Comparison of ENCODE assay signal across 28 cellular contexts in genomic region chr2:46045888-46046287, GRCh38.
A peak's percentile ranks its signal among the peaks of the same experiment; 100 is the strongest.
DNase-seq lines count a peak whose midpoint lies in the region; ATAC-seq and TF ChIP-seq lines count a peak whose summit lies in the region.
"Had no signal": no experiment of that assay in that cellular context is flagged by ENCODE, and none has a peak within 500 bp of the region (broad histone marks: within the 10 kb centered on the region; RNA-seq: fewer than 3 reads in every experiment).

No MANE protein-coding gene starts in this region.

- no peak for TF ChIP-seq EP300 in SK-N-SH (IDR thresholded peaks at IDR 0.05; ENCODE audit: borderline replicate concordance in 1 of 2, low read depth in 1 of 2, low read length in 1 of 2)
- TF ChIP-seq EP300 in upper lobe of left lung (IDR thresholded peaks at IDR 0.05): no peak

- peaks cover 0 to 19% of the 10 kb centered on the region in 2 experiments; a peak in 1 of 4 replicates for H3K4me1 ChIP-seq in SK-N-SH (ENCODE audit: control insufficient read depth in 1 of 2, insufficient read depth in 2 of 2, low read depth in 1 of 2, low read length in 1 of 2)
- peaks cover 0 to 5% of the 10 kb centered on the region in 2 donors for H3K4me1 ChIP-seq in lung (ENCODE audit: control insufficient read depth in 2 of 2, insufficient read depth in 2 of 2, low read length in 2 of 2)
- peaks cover 11 to 34% (median 25%) of the 10 kb centered on the region in 4 donors for H3K4me1 ChIP-seq in upper lobe of left lung
- H3K4me1 ChIP-seq: Peyer's patch, suprapubic skin had no signal

- H3K9me3 ChIP-seq in SK-N-SH: no peaks in the 10 kb centered on the region
- H3K9me3 ChIP-seq in lung (ENCODE audit: control insufficient read depth in 2 of 2, insufficient read depth in 1 of 2, low read length in 1 of 2): no peaks in the 10 kb centered on the region
- H3K9me3 ChIP-seq in upper lobe of left lung: no peaks in the 10 kb centered on the region
- H3K9me3 ChIP-seq: esophagus squamous epithelium, heart left ventricle, Peyer's patch, suprapubic skin had no signal

- H3K27ac ChIP-seq in SK-N-SH (ENCODE audit: low read depth in 2 of 2, low read length in 1 of 2) (no peak overlapping the region; a peak in 1 of 4 replicates), lung (ENCODE audit: low read depth in 1 of 2, low read length in 1 of 2) (peak overlapping the region in 1 of 2 donors; percentile 2), upper lobe of left lung (peak overlapping the region; percentile 40 to 75 (median 60))
- H3K27ac ChIP-seq: 22Rv1, C4-2B, cardiac muscle cell, esophagus squamous epithelium, Peyer's patch, suprapubic skin, VCaP had no signal

- no peak overlapping the region for H3K9ac ChIP-seq in SK-N-SH

- H3K27ac Mint-ChIP-seq in natural killer cell treated with Interleukin-12 subunit alpha and Interleukin-12 subunit beta and Interleukin-15 and Interleukin-18, amount 100 ng/mL, for 72 hours: peak overlapping the region in 1 of 2 donors; percentile 12
- H3K27ac Mint-ChIP-seq in natural killer cell: no peak overlapping the region
- H3K27ac Mint-ChIP-seq: activated CD4-positive, alpha-beta T cell treated with anti-CD3 and anti-CD28 coated beads, Interleukin-2, amount 10 ng/mL, durations not matched to agents 24 days and 14 days; stimulated activated naive B cell treated with anti-CD40 and anti-IgM and Interleukin-4, amounts not matched to agents 10 μg/mL and 1 μg/mL and 100 μg/mL, for 72 hours had no signal

- no peaks in the 10 kb centered on the region for H3K9me2 ChIP-seq in SK-N-SH

- no peaks in the 10 kb centered on the region for H3K27me3 ChIP-seq in SK-N-SH (ENCODE audit: insufficient read depth)
- H3K27me3 ChIP-seq in lung (ENCODE audit: control insufficient read depth, insufficient read depth): no peaks in the 10 kb centered on the region
- no peaks in the 10 kb centered on the region for H3K27me3 ChIP-seq in upper lobe of left lung
- H3K27me3 ChIP-seq: cardiac muscle cell, esophagus squamous epithelium, heart left ventricle, Peyer's patch, suprapubic skin had no signal

- H3K36me3 Mint-ChIP-seq in natural killer cell treated with Interleukin-12 subunit alpha and Interleukin-12 subunit beta and Interleukin-15 and Interleukin-18, amount 100 ng/mL, for 72 hours: no peaks in the 10 kb centered on the region
- no peaks in the 10 kb centered on the region for H3K36me3 Mint-ChIP-seq in natural killer cell

- H3K79me2 ChIP-seq in SK-N-SH (ENCODE audit: insufficient read depth): no peaks in the 10 kb centered on the region

- no peak for DNase-seq in SK-N-SH
- no peak for DNase-seq in natural killer cell treated with Interleukin-12 subunit alpha and Interleukin-12 subunit beta and Interleukin-15 and Interleukin-18, amount 100 ng/mL, for 72 hours (ENCODE audit: low spot score)
- DNase-seq in natural killer cell: no peak
- DNase-seq in lung (ENCODE audit: low spot score): no peak
- no peak for DNase-seq in upper lobe of left lung
- DNase-seq in NCI-H1417 treated with DMSO at 0.1 percent for 48 hours (lab: John Stamatoyannopoulos, UW): no peak
- DNase-seq in KG1 (lab: John Stamatoyannopoulos, UW): no peak
- DNase-seq: activated CD4-positive, alpha-beta T cell treated with anti-CD3 and anti-CD28 coated beads, Interleukin-2, amount 10 ng/mL, durations not matched to agents 24 days and 14 days; COR-L47; cortex of kidney; esophagus squamous epithelium; foreskin melanocyte; H7; heart left ventricle; islet precursor cell; midbrain; naive thymus-derived CD8-positive, alpha-beta T cell; Peyer's patch; SHP77 treated with DMSO at 0.1 percent for 48 hours; stimulated activated CD4-positive, alpha-beta T cell treated with anti-CD3 and anti-CD28 coated beads, Interleukin-15, amount 100 ng/mL, for 24 hours; stimulated activated naive B cell treated with anti-CD40 and anti-IgM and Interleukin-4, amounts not matched to agents 10 μg/mL and 1 μg/mL and 100 μg/mL, for 72 hours; SW 1271 had no signal

- ATAC-seq in SK-N-SH treated with all-trans-retinoic acid at 6 μM for 48 hours (no peak), natural killer cell (no peak), lung (ENCODE audit: insufficient read depth, low FRiP score) (peak; percentile 17), upper lobe of left lung (ENCODE audit: low FRiP score in 2 of 2) (no peak)
- ATAC-seq in natural killer cell treated with Interleukin-12 subunit alpha and Interleukin-12 subunit beta and Interleukin-15 and Interleukin-18, amount 100 ng/mL, for 72 hours: peak; percentile 11 to 13
- ATAC-seq: naive thymus-derived CD8-positive, alpha-beta T cell; stimulated activated naive B cell treated with anti-CD40 and anti-IgM and Interleukin-4, amounts not matched to agents 10 μg/mL and 1 μg/mL and 100 μg/mL, for 72 hours had no signal

- peaks cover 0 to 6% of the 10 kb centered on the region in 2 donors for H3K4me1 Mint-ChIP-seq in natural killer cell treated with Interleukin-12 subunit alpha and Interleukin-12 subunit beta and Interleukin-15 and Interleukin-18, amount 100 ng/mL, for 72 hours (ENCODE audit: low read depth in 2 of 2)
- H3K4me1 Mint-ChIP-seq in natural killer cell: no peaks in the 10 kb centered on the region
- H3K4me1 Mint-ChIP-seq: naive thymus-derived CD8-positive, alpha-beta T cell had no signal

- H3K4me3 Mint-ChIP-seq in natural killer cell treated with Interleukin-12 subunit alpha and Interleukin-12 subunit beta and Interleukin-15 and Interleukin-18, amount 100 ng/mL, for 72 hours: no peak overlapping the region
- no peak overlapping the region for H3K4me3 Mint-ChIP-seq in natural killer cell
- H3K4me3 Mint-ChIP-seq: activated CD4-positive, alpha-beta T cell treated with anti-CD3 and anti-CD28 coated beads, Interleukin-2, amount 10 ng/mL, durations not matched to agents 24 days and 14 days; naive thymus-derived CD8-positive, alpha-beta T cell; stimulated activated naive B cell treated with anti-CD40 and anti-IgM and Interleukin-4, amounts not matched to agents 10 μg/mL and 1 μg/mL and 100 μg/mL, for 72 hours had no signal

- no peak overlapping the region for H2AFZ ChIP-seq in SK-N-SH (ENCODE audit: low read depth)

- H3K4me3 ChIP-seq in SK-N-SH (ENCODE audit: low read depth in 2 of 2, low read length in 1 of 2) (no peak overlapping the region), lung (no peak overlapping the region), upper lobe of left lung (no peak overlapping the region)
- H3K4me3 ChIP-seq: cardiac muscle cell, esophagus squamous epithelium, heart left ventricle, Peyer's patch, suprapubic skin had no signal

- H3F3A ChIP-seq in SK-N-SH (replicated peaks; ENCODE audit: insufficient read depth): no peaks in the 10 kb centered on the region

- TF ChIP-seq RAD21 in SK-N-SH (IDR thresholded peaks at IDR 0.05; ENCODE audit: low read length): no peak

- CTCF ChIA-PET in SK-N-SH (lab: Yijun Ruan, JAX): interaction anchor here (0.6 to 9.6 kb wide), 7 partner anchors 12 to 605 kb away, joined by 3 to 72 read pairs (median 3); no protein-coding TSS in a partner anchor

- no peak for TF ChIP-seq CTCF in SK-N-SH (IDR thresholded peaks at IDR 0.05)
- TF ChIP-seq CTCF in natural killer cell (IDR thresholded peaks at IDR 0.05): no peak
- TF ChIP-seq CTCF in lung (IDR thresholded peaks at IDR 0.05; ENCODE audit: control extremely low read depth, extremely low read depth): no peak
- no peak for TF ChIP-seq CTCF in upper lobe of left lung (IDR thresholded peaks at IDR 0.05)

- no peaks in the 10 kb centered on the region for H3K27me3 Mint-ChIP-seq in natural killer cell treated with Interleukin-12 subunit alpha and Interleukin-12 subunit beta and Interleukin-15 and Interleukin-18, amount 100 ng/mL, for 72 hours
- no peaks in the 10 kb centered on the region for H3K27me3 Mint-ChIP-seq in natural killer cell (ENCODE audit: low read depth in 2 of 2)
- H3K27me3 Mint-ChIP-seq: activated CD4-positive, alpha-beta T cell treated with anti-CD3 and anti-CD28 coated beads, Interleukin-2, amount 10 ng/mL, durations not matched to agents 24 days and 14 days; naive thymus-derived CD8-positive, alpha-beta T cell; stimulated activated naive B cell treated with anti-CD40 and anti-IgM and Interleukin-4, amounts not matched to agents 10 μg/mL and 1 μg/mL and 100 μg/mL, for 72 hours had no signal

- POLR2A ChIA-PET in SK-N-SH (lab: Yijun Ruan, JAX): interaction anchor here (0.7 kb wide), 1 partner anchor 35 kb away, joined by 6 read pairs; no protein-coding TSS in a partner anchor

- intact Hi-C loops in natural killer cell (cut with micrococcal nuclease): no loop called here

- peak overlapping the region; percentile 18; the same call in 1 of the 2 replicates for H3K4me2 ChIP-seq in SK-N-SH

- H4K20me1 ChIP-seq in SK-N-SH (ENCODE audit: insufficient read depth): no peaks in the 10 kb centered on the region

- TF ChIP-seq POLR2A in upper lobe of left lung (IDR thresholded peaks at IDR 0.05): no peak

- no peaks in the 10 kb centered on the region for H3K9me3 Mint-ChIP-seq in natural killer cell treated with Interleukin-12 subunit alpha and Interleukin-12 subunit beta and Interleukin-15 and Interleukin-18, amount 100 ng/mL, for 72 hours
- H3K9me3 Mint-ChIP-seq in natural killer cell: no peaks in the 10 kb centered on the region
- H3K9me3 Mint-ChIP-seq: activated CD4-positive, alpha-beta T cell treated with anti-CD3 and anti-CD28 coated beads, Interleukin-2, amount 10 ng/mL, durations not matched to agents 24 days and 14 days; naive thymus-derived CD8-positive, alpha-beta T cell; stimulated activated naive B cell treated with anti-CD40 and anti-IgM and Interleukin-4, amounts not matched to agents 10 μg/mL and 1 μg/mL and 100 μg/mL, for 72 hours had no signal

- H3K36me3 ChIP-seq in SK-N-SH (replicated peaks in 1 of 2; ENCODE audit: control insufficient read depth in 1 of 2, insufficient read depth in 2 of 2, low read length in 1 of 2) (no peaks in the 10 kb centered on the region), lung (ENCODE audit: control insufficient read depth in 2 of 2, insufficient read depth in 2 of 2, low read length in 2 of 2) (no peaks in the 10 kb centered on the region), upper lobe of left lung (peaks cover 0 to 2% (median 0%) of the 10 kb centered on the region in 4 donors)
- H3K36me3 ChIP-seq: cardiac muscle cell, esophagus squamous epithelium, heart left ventricle, Peyer's patch, suprapubic skin had no signal

TF ChIP-seq in SK-N-SH, 30 proteins besides CTCF, POLR2A, EP300 and RAD21 (continues in another document):
- TF ChIP-seq TEAD4 (IDR thresholded peaks at IDR 0.05; ENCODE audit: borderline replicate concordance, insufficient read depth): no peak
- no peak for TF ChIP-seq MXI1 (IDR thresholded peaks at IDR 0.05; ENCODE audit: low read depth, low read length)
- peak; percentile 61 for TF ChIP-seq TCF12 (IDR thresholded peaks at IDR 0.05)
- no peak for TF ChIP-seq RFX5 (IDR thresholded peaks at IDR 0.05; ENCODE audit: low read length)

Comparison
In these comparisons a context has a peak if more than half of its experiments do, and no peak if none do; other contexts are left out.
1. ATAC-seq: peak in natural killer cell treated with Interleukin-12 subunit alpha and Interleukin-12 subunit beta and Interleukin-15 and Interleukin-18, amount 100 ng/mL, for 72 hours (2 of 2) and lung (single experiment); none in SK-N-SH treated with all-trans-retinoic acid at 6 μM for 48 hours (single experiment), natural killer cell (0 of 3) and upper lobe of left lung (0 of 2).
2. H3K27ac ChIP-seq: peak in upper lobe of left lung (4 of 4); none in SK-N-SH (0 of 2).